35 cellular contexts compared by ENCODE assay signal in the genomic region with DNA sequence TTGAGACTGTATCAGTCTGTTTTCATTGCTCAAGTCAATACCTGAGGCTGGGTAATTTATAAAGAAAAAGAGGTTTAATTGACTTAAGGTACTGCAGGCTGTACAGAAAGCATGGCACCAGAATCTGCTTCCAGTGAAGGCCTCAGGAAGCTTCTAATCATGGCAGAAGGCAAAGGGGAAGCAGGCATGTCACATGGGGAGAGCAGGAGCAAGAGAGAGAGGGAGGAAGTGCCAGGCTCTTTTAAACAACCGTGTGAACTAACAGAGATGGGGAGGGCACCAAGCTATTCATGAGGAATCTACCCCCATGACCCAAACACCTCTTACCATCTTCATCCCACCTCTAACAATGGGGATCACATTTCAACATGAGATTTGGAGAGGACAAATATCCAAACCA.
"Had no signal": no experiment of that assay in that cellular context is flagged by ENCODE, and none has a peak within 500 bp of the region (broad histone marks: within the 10 kb centered on the region; RNA-seq: fewer than 3 reads in every experiment).

No MANE protein-coding gene starts in this region.

- DNase-seq: activated CD4-positive, alpha-beta memory T cell treated with anti-CD3 and anti-CD28 coated beads, Interleukin-2, amount 10 ng/mL, durations not matched to agents 7 days and 5 days; activated CD4-positive, alpha-beta T cell treated with anti-CD3 and anti-CD28 coated beads for 1 hour; activated CD4-positive, alpha-beta T cell treated with anti-CD3 and anti-CD28 coated beads for 36 hours; activated CD4-positive, alpha-beta T cell treated with anti-CD3 and anti-CD28 coated beads for 48 hours; activated CD4-positive, alpha-beta T cell treated with anti-CD3 and anti-CD28 coated beads, Interleukin-2, amount 10 ng/mL, durations not matched to agents 7 days and 5 days; activated CD4-positive, alpha-beta T cell treated with anti-CD3 and anti-CD28 coated beads, Interleukin-2, amount 50 U/mL, for 48 hours; activated CD4-positive, CD25-positive, alpha-beta regulatory T cell; activated CD8-positive, alpha-beta memory T cell treated with anti-CD3 and anti-CD28 coated beads for 24 hours; activated CD8-positive, alpha-beta memory T cell treated with anti-CD3 and anti-CD28 coated beads, Interleukin-2, amount 10 ng/mL, durations not matched to agents 7 days and 5 days; activated CD8-positive, alpha-beta T cell treated with anti-CD3 and anti-CD28 coated beads, Interleukin-2, amount 10 ng/mL, durations not matched to agents 7 days and 5 days; activated effector memory CD4-positive, alpha-beta T cell treated with Interleukin-2 at 50 U/mL for 16 hours; activated gamma-delta T cell; activated naive CD4-positive, alpha-beta T cell treated with anti-CD3 and anti-CD28 coated beads, Interleukin-2, amount 10 ng/mL, durations not matched to agents 7 days and 5 days; activated naive CD4-positive, alpha-beta T cell treated with Interleukin-2 at 50 U/mL for 16 hours; activated naive CD8-positive, alpha-beta T cell treated with anti-CD3 and anti-CD28 coated beads, Interleukin-2, amount 10 ng/mL, durations not matched to agents 7 days and 5 days; activated naive CD8-positive, alpha-beta T cell treated with anti-CD3 and anti-CD28 coated beads, Interleukin-2, amount 50 U/mL, for 24 hours; activated T-cell treated with anti-CD3 and anti-CD28 coated beads, Interleukin-2, amount 50 U/mL, for 24 hours; activated T-cell treated with anti-CD3 and anti-CD28 coated beads, Interleukin-2, amount 50 U/mL, for 48 hours; amygdala; anterior cingulate cortex; caudate nucleus; cerebellar nuclear complex; T-helper 2 cell; T-helper 9 cell; WERI-Rb-1 had no signal

- H3K27ac Mint-ChIP-seq: activated CD4-positive, alpha-beta memory T cell treated with anti-CD3 and anti-CD28 coated beads, Interleukin-2, amount 10 ng/mL, durations not matched to agents 7 days and 5 days; activated CD4-positive, alpha-beta T cell treated with anti-CD3 and anti-CD28 coated beads for 36 hours; activated CD4-positive, alpha-beta T cell treated with anti-CD3 and anti-CD28 coated beads, Interleukin-2, amount 10 ng/mL, durations not matched to agents 7 days and 5 days; activated CD8-positive, alpha-beta memory T cell treated with anti-CD3 and anti-CD28 coated beads, Interleukin-2, amount 10 ng/mL, durations not matched to agents 7 days and 5 days; activated CD8-positive, alpha-beta T cell treated with anti-CD3 and anti-CD28 coated beads, Interleukin-2, amount 10 ng/mL, durations not matched to agents 7 days and 5 days; activated naive CD4-positive, alpha-beta T cell treated with anti-CD3 and anti-CD28 coated beads, Interleukin-2, amount 10 ng/mL, durations not matched to agents 7 days and 5 days; activated naive CD8-positive, alpha-beta T cell treated with anti-CD3 and anti-CD28 coated beads, Interleukin-2, amount 10 ng/mL, durations not matched to agents 7 days and 5 days; activated naive CD8-positive, alpha-beta T cell treated with anti-CD3 and anti-CD28 coated beads, Interleukin-2, amount 50 U/mL, for 24 hours; activated T-cell treated with anti-CD3 and anti-CD28 coated beads, Interleukin-2, amount 50 U/mL, for 24 hours; activated T-helper 2 cell treated with anti-CD3 and anti-CD28 coated beads, Interferon-gamma antibody, Interleukin-2, Interleukin-4, amounts not matched to agents 10 μg/mL and 5 μg/mL and 100 μg/mL, durations not matched to agents 14 hours and 24 hours and 36 hours; brain; T-helper 1 cell treated with Interleukin-12 subunit alpha and Interleukin-12 subunit beta and Interleukin-4 antibody, amounts not matched to agents 30 μg/mL and 1 μg/mL, for 36 hours; T-helper 2 cell treated with Interferon-gamma antibody and Interleukin-4, amounts not matched to agents 5 μg/mL and 100 μg/mL, for 36 hours; WTC11 had no signal

- H3K27ac ChIP-seq: ascending aorta, cardiac muscle cell, WERI-Rb-1 had no signal

- H3K4me1 Mint-ChIP-seq: activated CD4-positive, alpha-beta T cell treated with anti-CD3 and anti-CD28 coated beads for 36 hours; activated CD8-positive, alpha-beta memory T cell treated with anti-CD3 and anti-CD28 coated beads, Interleukin-2, amount 10 ng/mL, durations not matched to agents 7 days and 5 days; central memory CD8-positive, alpha-beta T cell; WTC11 had no signal

- H3K36me3 ChIP-seq: ascending aorta, cardiac muscle cell, WERI-Rb-1 had no signal

- H3K27me3 ChIP-seq: ascending aorta, cardiac muscle cell had no signal

- H3K9me3 Mint-ChIP-seq: activated CD4-positive, alpha-beta memory T cell treated with anti-CD3 and anti-CD28 coated beads, Interleukin-2, amount 10 ng/mL, durations not matched to agents 7 days and 5 days; activated CD4-positive, alpha-beta T cell treated with anti-CD3 and anti-CD28 coated beads, Interleukin-2, amount 10 ng/mL, durations not matched to agents 7 days and 5 days; activated naive CD4-positive, alpha-beta T cell treated with anti-CD3 and anti-CD28 coated beads, Interleukin-2, amount 50 U/mL, for 24 hours; activated naive CD8-positive, alpha-beta T cell treated with anti-CD3 and anti-CD28 coated beads, Interleukin-2, amount 10 ng/mL, durations not matched to agents 7 days and 5 days; activated naive CD8-positive, alpha-beta T cell treated with anti-CD3 and anti-CD28 coated beads, Interleukin-2, amount 50 U/mL, for 24 hours; activated T-cell treated with anti-CD3 and anti-CD28 coated beads, Interleukin-2, amount 50 U/mL, for 24 hours; activated T-helper 2 cell treated with anti-CD3 and anti-CD28 coated beads, Interferon-gamma antibody, Interleukin-2, Interleukin-4, amounts not matched to agents 10 μg/mL and 5 μg/mL and 100 μg/mL, durations not matched to agents 14 hours and 24 hours and 36 hours; central memory CD8-positive, alpha-beta T cell; T-helper 1 cell treated with Interleukin-12 subunit alpha and Interleukin-12 subunit beta and Interleukin-4 antibody, amounts not matched to agents 30 μg/mL and 1 μg/mL, for 36 hours; T-helper 2 cell treated with Interferon-gamma antibody and Interleukin-4, amounts not matched to agents 5 μg/mL and 100 μg/mL, for 36 hours had no signal

- H3K4me3 Mint-ChIP-seq: activated CD4-positive, alpha-beta memory T cell treated with anti-CD3 and anti-CD28 coated beads, Interleukin-2, amount 10 ng/mL, durations not matched to agents 7 days and 5 days; activated CD4-positive, alpha-beta T cell treated with anti-CD3 and anti-CD28 coated beads for 36 hours; activated CD4-positive, alpha-beta T cell treated with anti-CD3 and anti-CD28 coated beads, Interleukin-2, amount 10 ng/mL, durations not matched to agents 7 days and 5 days; activated CD8-positive, alpha-beta memory T cell treated with anti-CD3 and anti-CD28 coated beads, Interleukin-2, amount 10 ng/mL, durations not matched to agents 7 days and 5 days; activated CD8-positive, alpha-beta T cell treated with anti-CD3 and anti-CD28 coated beads, Interleukin-2, amount 10 ng/mL, durations not matched to agents 7 days and 5 days; activated naive CD4-positive, alpha-beta T cell treated with anti-CD3 and anti-CD28 coated beads, Interleukin-2, amount 10 ng/mL, durations not matched to agents 7 days and 5 days; activated naive CD4-positive, alpha-beta T cell treated with anti-CD3 and anti-CD28 coated beads, Interleukin-2, amount 50 U/mL, for 24 hours; activated naive CD8-positive, alpha-beta T cell treated with anti-CD3 and anti-CD28 coated beads, Interleukin-2, amount 10 ng/mL, durations not matched to agents 7 days and 5 days; activated naive CD8-positive, alpha-beta T cell treated with anti-CD3 and anti-CD28 coated beads, Interleukin-2, amount 50 U/mL, for 24 hours; activated T-cell treated with anti-CD3 and anti-CD28 coated beads, Interleukin-2, amount 50 U/mL, for 24 hours; brain; central memory CD8-positive, alpha-beta T cell; T-helper 1 cell treated with Interleukin-12 subunit alpha and Interleukin-12 subunit beta and Interleukin-4 antibody, amounts not matched to agents 30 μg/mL and 1 μg/mL, for 36 hours; T-helper 2 cell treated with Interferon-gamma antibody and Interleukin-4, amounts not matched to agents 5 μg/mL and 100 μg/mL, for 36 hours; WTC11 had no signal

- H3K4me1 ChIP-seq: ascending aorta had no signal

- H3K9me3 ChIP-seq: ascending aorta had no signal

- H3K4me3 ChIP-seq: ascending aorta, cardiac muscle cell had no signal

- H3K36me3 Mint-ChIP-seq: activated CD8-positive, alpha-beta memory T cell treated with anti-CD3 and anti-CD28 coated beads, Interleukin-2, amount 10 ng/mL, durations not matched to agents 7 days and 5 days; activated naive CD4-positive, alpha-beta T cell treated with anti-CD3 and anti-CD28 coated beads, Interleukin-2, amount 10 ng/mL, durations not matched to agents 7 days and 5 days; activated naive CD4-positive, alpha-beta T cell treated with anti-CD3 and anti-CD28 coated beads, Interleukin-2, amount 50 U/mL, for 24 hours; brain; WTC11 had no signal

- H3K27me3 Mint-ChIP-seq: activated CD4-positive, alpha-beta memory T cell treated with anti-CD3 and anti-CD28 coated beads, Interleukin-2, amount 10 ng/mL, durations not matched to agents 7 days and 5 days; activated CD4-positive, alpha-beta T cell treated with anti-CD3 and anti-CD28 coated beads for 36 hours; activated CD4-positive, alpha-beta T cell treated with anti-CD3 and anti-CD28 coated beads, Interleukin-2, amount 10 ng/mL, durations not matched to agents 7 days and 5 days; activated naive CD4-positive, alpha-beta T cell treated with anti-CD3 and anti-CD28 coated beads, Interleukin-2, amount 50 U/mL, for 24 hours; activated naive CD8-positive, alpha-beta T cell treated with anti-CD3 and anti-CD28 coated beads, Interleukin-2, amount 10 ng/mL, durations not matched to agents 7 days and 5 days; activated naive CD8-positive, alpha-beta T cell treated with anti-CD3 and anti-CD28 coated beads, Interleukin-2, amount 50 U/mL, for 24 hours; activated T-cell treated with anti-CD3 and anti-CD28 coated beads, Interleukin-2, amount 50 U/mL, for 24 hours; central memory CD8-positive, alpha-beta T cell had no signal

- ATAC-seq: activated CD4-positive, alpha-beta T cell treated with anti-CD3 and anti-CD28 coated beads for 36 hours; activated CD4-positive, CD25-positive, alpha-beta regulatory T cell treated with anti-CD3 and anti-CD28 coated beads, Interleukin-2, amount 50 U/mL, for 24 hours; activated CD8-positive, alpha-beta memory T cell treated with anti-CD3 and anti-CD28 coated beads, Interleukin-2, amount 10 ng/mL, durations not matched to agents 7 days and 5 days; activated CD8-positive, alpha-beta T cell treated with anti-CD3 and anti-CD28 coated beads, Interleukin-2, amount 10 ng/mL, durations not matched to agents 7 days and 5 days; activated naive CD8-positive, alpha-beta T cell treated with anti-CD3 and anti-CD28 coated beads, Interleukin-2, amount 50 U/mL, for 24 hours; WTC11 had no signal
